In genomic region chr16:57732011-57732410, GRCh38 we compare ENCODE assay signal across 23 cellular contexts. TPM values are rescaled to one million over a fixed set of nuclear protein-coding genes. Genes with fewer than 3 reads are reported as not detected.
A peak's percentile ranks its signal among the peaks of the same experiment; 100 is the strongest.
DNase-seq lines count a peak whose midpoint lies in the region; ATAC-seq, FAIRE-seq and TF ChIP-seq lines count a peak whose summit lies in the region.
"Had no signal": no experiment of that assay in that cellular context is flagged by ENCODE, and none has a peak within 500 bp of the region (broad histone marks: within the 10 kb centered on the region; RNA-seq: fewer than 3 reads in every experiment).

No MANE protein-coding gene starts in this region.

- H2BK15ac ChIP-seq in IMR-90 (ENCODE audit: low read depth, low read length): no peak overlapping the region

- H3K4me3 ChIP-seq in IMR-90 (ENCODE audit: insufficient read depth, low read depth, low read length) (no peak overlapping the region), K562 (no peak overlapping the region)
- H3K4me3 ChIP-seq: dorsolateral prefrontal cortex, heart right ventricle had no signal

- no peak for TF ChIP-seq EP300 in K562 (IDR thresholded peaks at IDR 0.05; ENCODE audit: low read length)

- CTCF ChIA-PET in IMR-90 (lab: Yijun Ruan, JAX): no interaction called here
- CTCF ChIA-PET in K562 (lab: Yijun Ruan, JAX; ENCODE audit: low intra/inter-chr PET ratio): no interaction called here

- H2AFZ ChIP-seq in IMR-90 (replicated peaks; ENCODE audit: low read length, poor library complexity) (no peak overlapping the region), K562 (ENCODE audit: low read depth, low read length) (no peak overlapping the region)
- H2AFZ ChIP-seq: parathyroid adenoma had no signal

- H3K79me1 ChIP-seq in IMR-90 (ENCODE audit: low read depth in 1 of 2, low read length in 2 of 2): peaks cover 0 to 16% of the 10 kb centered on the region in 2 experiments; a peak in 2 of 4 replicates

- no peak overlapping the region for H3K4ac ChIP-seq in IMR-90 (ENCODE audit: low read depth, low read length)

- no peak overlapping the region for H3K18ac ChIP-seq in IMR-90 (ENCODE audit: low read depth, low read length)

- dilution Hi-C loops in IMR-90 (cut with HindIII; ENCODE audit: low sequenced_read_pairs, unreplicated experiment): no loop called here

- no peak overlapping the region for H3K4me2 ChIP-seq in IMR-90 (ENCODE audit: low read depth, low read length)
- no peak overlapping the region for H3K4me2 ChIP-seq in K562 (ENCODE audit: insufficient read depth, low read length)

- intact Hi-C loops in IMR-90 (cut with micrococcal nuclease): no loop called here
- intact Hi-C loops in K562 (cut with micrococcal nuclease): loop anchor here (10.0 kb wide), 1 partner anchor 273 kb away; the partner anchor contains the start of genes USB1 and ZNF319

- H4K8ac ChIP-seq in IMR-90 (ENCODE audit: low read depth in 2 of 2, low read length in 2 of 2): no peak overlapping the region

- no peak overlapping the region for H3K27ac ChIP-seq in IMR-90 (ENCODE audit: insufficient read depth, low read length)
- H3K27ac ChIP-seq in K562 (ENCODE audit: extremely low read depth, low read depth, low read length): no peak overlapping the region
- H3K27ac ChIP-seq: dorsolateral prefrontal cortex, heart right ventricle, parathyroid adenoma, RWPE1 had no signal

- H4K20me1 ChIP-seq in IMR-90 (ENCODE audit: insufficient read depth, low read length) (no peaks in the 10 kb centered on the region), K562 (replicated peaks; ENCODE audit: control insufficient read depth, insufficient read depth, low read length) (no peaks in the 10 kb centered on the region)

- no peak overlapping the region for H2BK20ac ChIP-seq in IMR-90 (ENCODE audit: low read depth, low read length)

- POLR2A ChIA-PET in IMR-90 (lab: Charles Lee; ENCODE audit: unreplicated experiment): no interaction called here
- POLR2A ChIA-PET in K562 (lab: Yijun Ruan, JAX): interaction anchor here (0.7 kb wide), 1 partner anchor 42 kb away, joined by 3 read pairs; no protein-coding TSS in a partner anchor

- H3K14ac ChIP-seq in IMR-90 (replicated peaks; ENCODE audit: low read depth, low read length): no peak overlapping the region

- H3K9me3 ChIP-seq in IMR-90 (ENCODE audit: control insufficient read depth, insufficient read depth, low read length): no peaks in the 10 kb centered on the region
- H3K9me3 ChIP-seq in K562 (replicated peaks; ENCODE audit: control insufficient read depth, insufficient read depth, low read depth, low read length): 0 out of 2 replicates have a peak, but pooled peaks cover 3% of the 10 kb centered on the region

- WGBS in IMR-90 (ENCODE audit: extremely low coverage in 2 of 2, insufficient read length in 1 of 2), 2 experiments: 43% methylated on average over 1 of the region's 2 CpGs; no CpG with 5 or more reads in 1 of the 2 experiments
- WGBS in K562 (ENCODE audit: insufficient coverage, low coverage, missing lambda C conversion rate): 21% methylated on average over 2 of the region's 2 CpGs

- no peak for FAIRE-seq in K562 (lab: Jason Lieb, UNC)

- DNase-seq in AG20443 (ENCODE audit: low spot score): peak; percentile 74
- DNase-seq in IMR-90: peak; percentile 25
- no peak for DNase-seq in K562 (ENCODE audit: extremely low read depth in 1 of 4, low spot score in 3 of 4)
- DNase-seq in myocyte (ENCODE audit: low read depth): peak; percentile 59
- DNase-seq in epidermal melanocyte (ENCODE audit: insufficient read length, low spot score): no peak
- no peak for DNase-seq in NCI-H128 (lab: John Stamatoyannopoulos, UW; ENCODE audit: unreplicated experiment)
- DNase-seq in NCI-H2029 treated with DMSO at 0.1 percent for 48 hours (lab: John Stamatoyannopoulos, UW): no peak
- no peak for DNase-seq in germinal center (ENCODE audit: low spot score)
- DNase-seq: activated CD4-positive, CD25-positive, alpha-beta regulatory T cell treated with anti-CD3 and anti-CD28 coated beads, Interleukin-2, amount 50 U/mL, for 72 hours; activated naive CD8-positive, alpha-beta T cell treated with anti-CD3 and anti-CD28 coated beads, Interleukin-2, amount 10 ng/mL, durations not matched to agents 7 days and 5 days; dorsolateral prefrontal cortex; heart right ventricle; islet precursor cell; naive thymus-derived CD4-positive, alpha-beta T cell; NCI-H1105; NCI-H82; T1000 had no signal

- in situ Hi-C loops in IMR-90 (cut with MboI; ENCODE audit: low sequenced_read_pairs): no loop called here
- in situ Hi-C loops in K562 (cut with MboI): no loop called here

- H2AK5ac ChIP-seq in IMR-90 (ENCODE audit: low read depth, low read length): no peak overlapping the region

- TF ChIP-seq CTCF in IMR-90 (conservative IDR thresholded peaks at IDR 0.05; ENCODE audit: low read depth, low read length) (no peak), K562 (IDR thresholded peaks at IDR 0.05 in 2 of 3, conservative IDR thresholded peaks at IDR 0.05 in 1 of 3; ENCODE audit: insufficient read depth in 2 of 3, low read depth in 1 of 3, low read length in 3 of 3) (no peak)

- TF ChIP-seq RAD21 in IMR-90 (IDR thresholded peaks at IDR 0.05; ENCODE audit: low read length) (no peak), K562 (CRISPR knock-in tag; conservative IDR thresholded peaks at IDR 0.05 in 1 of 2, IDR thresholded peaks at IDR 0.05 in 1 of 2) (no peak)

- TF ChIP-seq POLR2A in IMR-90 (IDR thresholded peaks at IDR 0.05; ENCODE audit: low read depth, low read length) (no peak), K562 (conservative IDR thresholded peaks at IDR 0.05) (no peak)

- H3K4me1 ChIP-seq in IMR-90 (ENCODE audit: control insufficient read depth, insufficient read depth, low read length): peaks cover 4% of the 10 kb centered on the region
- H3K4me1 ChIP-seq in K562 (replicated peaks in 1 of 2; ENCODE audit: control insufficient read depth in 2 of 2, insufficient read depth in 2 of 2, low read length in 2 of 2): peaks cover 5 to 36% of the 10 kb centered on the region in 2 experiments; a peak in 3 of 5 replicates

- no peak overlapping the region for H2BK120ac ChIP-seq in IMR-90 (ENCODE audit: low read depth, low read length)

- no peak overlapping the region for H3K9ac ChIP-seq in IMR-90 (ENCODE audit: low read depth, low read length)
- no peak overlapping the region for H3K9ac ChIP-seq in K562 (ENCODE audit: insufficient read depth in 1 of 2, low read depth in 2 of 2, low read length in 2 of 2)
- H3K9ac ChIP-seq: parathyroid adenoma had no signal

- H2AK9ac ChIP-seq in IMR-90 (replicated peaks; ENCODE audit: low read depth, low read length, poor library complexity): no peak overlapping the region

- peaks cover 13% of the 10 kb centered on the region for H3K79me2 ChIP-seq in K562 (ENCODE audit: control insufficient read depth, insufficient read depth, low read length)
- H3K79me2 ChIP-seq: parathyroid adenoma had no signal

- H3K27me3 ChIP-seq in IMR-90 (ENCODE audit: control insufficient read depth, insufficient read depth, low read length) (no peaks in the 10 kb centered on the region; the same call in 1 of the 2 replicates), K562 (ENCODE audit: control insufficient read depth in 2 of 2, insufficient read depth in 2 of 2, low read length in 2 of 2) (no peaks in the 10 kb centered on the region)
- H3K27me3 ChIP-seq: dorsolateral prefrontal cortex, heart right ventricle had no signal

- no peak overlapping the region for H4K5ac ChIP-seq in IMR-90 (ENCODE audit: low read depth, low read length)

- no peak overlapping the region for H3K56ac ChIP-seq in IMR-90 (ENCODE audit: extremely low read depth, insufficient read depth, low read length)

- H3K36me3 ChIP-seq in IMR-90 (ENCODE audit: control insufficient read depth, insufficient read depth, low read length) (no peaks in the 10 kb centered on the region), K562 (ENCODE audit: control insufficient read depth, insufficient read depth, low read length) (peaks cover 1% of the 10 kb centered on the region; the same call in 1 of the 3 replicates)

- BruUV-seq in IMR-90 (replicated peaks; lab: Mats Ljungman, UMichigan) (no TSS peak), K562 (replicated peaks; lab: Mats Ljungman, UMichigan) (no TSS peak)

- H2BK5ac ChIP-seq in IMR-90 (ENCODE audit: low read depth, low read length, poor library complexity, severe bottlenecking): no peak overlapping the region

- ATAC-seq in IMR-90 (ENCODE audit: low read depth) (no peak), K562 (no peak)
- ATAC-seq: activated T-helper 17 cell treated with anti-CD3 and anti-CD28 coated beads, Interleukin-2, amount 50 U/mL, for 72 hours; heart right ventricle; naive thymus-derived CD4-positive, alpha-beta T cell had no signal

- no peak overlapping the region for H4K91ac ChIP-seq in IMR-90 (ENCODE audit: insufficient read depth, low read depth, low read length)

- H3K23ac ChIP-seq in IMR-90 (ENCODE audit: low read depth, low read length): no peak overlapping the region

- H3K9me1 ChIP-seq in IMR-90 (ENCODE audit: insufficient read depth, low read length): peaks cover 3% of the 10 kb centered on the region; the same call in 1 of the 2 replicates
- no peaks in the 10 kb centered on the region for H3K9me1 ChIP-seq in K562 (ENCODE audit: control insufficient read depth, insufficient read depth, low read length)

RNA-seq across cellular contexts. Expression of gene KATNB1, which starts 3.6 kb away (rescaled TPM):
- total RNA-seq in IMR-90 (2012; rRNA removed) (10.9 and 14.2 TPM in 2 replicates), K562 (2014; rRNA removed) (41.7 and 49.9 TPM in 2 replicates), K562 (2014; rRNA removed; fragmentation: Illumina TruSeq; extraction: Trizol) (11.0 and 12.4 TPM in 2 replicates), K562 (2015; rRNA removed; fragmentation: Illumina TruSeq; extraction: Trizol) (16.2 and 19.2 TPM in 2 replicates), K562 (2021) (50.2 and 52.6 TPM in 2 replicates), myocyte (32.9 and 51.3 TPM in 2 replicates)
- polyA plus RNA-seq in IMR-90 (2012; rRNA removed) (23.5 and 27.6 TPM in 2 replicates), K562 (2011; rRNA removed) (21.9 and 35.8 TPM in 2 replicates), K562 (2014; fragmentation: Illumina TruSeq; extraction: Trizol) (34.2 and 55.7 TPM in 2 replicates), K562 (2014; fragmentation: Nextera tagmentation; extraction: Ambion mirVana) (1 to 10 TPM; 1.2 to 2.6 TPM), K562 (2014; rRNA removed) (39.6 and 48.0 TPM in 2 replicates)
- 15.9 and 23.1 TPM in 2 replicates for polyA plus RNA-seq in IMR-90 (2012; cell fraction: cytosol; rRNA removed)
- 67.2 and 166 TPM in 2 replicates for polyA plus RNA-seq in IMR-90 (2012; cell fraction: nucleus; rRNA removed; ENCODE audit: low replicate concordance)
- 32.2 and 108 TPM in 2 replicates for total RNA-seq in K562 (2011; cell fraction: chromatin; rRNA removed; ENCODE audit: low replicate concordance)
- 85.9 and 107 TPM in 2 replicates for total RNA-seq in K562 (2011; cell fraction: nucleolus; rRNA removed)
- 35.6 and 47.7 TPM in 2 replicates for total RNA-seq in K562 (2011; cell fraction: nucleoplasm; rRNA removed)
- polyA plus RNA-seq in K562 (2011; cell fraction: cytosol; rRNA removed): 23.3 and 42.8 TPM in 2 replicates
- 157 and 196 TPM in 2 replicates for polyA plus RNA-seq in K562 (2011; cell fraction: nucleus; rRNA removed)
- 32.5 and 46.3 TPM in 2 replicates for polyA plus RNA-seq in K562 (2012)
- polyA minus RNA-seq in K562 (2011; rRNA and poly(A)+ RNA removed): 9.4 and 10.4 TPM in 2 replicates
- 17.7 and 29.2 TPM in 2 replicates for polyA minus RNA-seq in K562 (2011; cell fraction: cytosol; rRNA and poly(A)+ RNA removed)
- 35.1 and 38.8 TPM in 2 replicates for polyA minus RNA-seq in K562 (2011; cell fraction: nucleus; rRNA and poly(A)+ RNA removed)
- 28.6 TPM for polyA plus RNA-seq in myocyte (2012)

RNA-seq across cellular contexts. Expression of gene DRC7, which starts 37.4 kb away (rescaled TPM):
- not detected in 2 replicates for total RNA-seq in IMR-90 (2012; rRNA removed)
- polyA plus RNA-seq in IMR-90 (2012; rRNA removed): not detected in 2 replicates
- polyA plus RNA-seq in IMR-90 (2012; cell fraction: cytosol; rRNA removed): not detected in 2 replicates
- not detected in 2 replicates for polyA plus RNA-seq in IMR-90 (2012; cell fraction: nucleus; rRNA removed; ENCODE audit: low replicate concordance)
- total RNA-seq in K562 (2011; cell fraction: chromatin; rRNA removed; ENCODE audit: low replicate concordance): 0.90 and 1.9 TPM in 2 replicates
- not detected in 2 replicates for total RNA-seq in K562 (2011; cell fraction: nucleolus; rRNA removed)
- total RNA-seq in K562 (2011; cell fraction: nucleoplasm; rRNA removed): 0.15 TPM in 1 of 2 replicates, not detected in the other
- 0.09 TPM in 1 of 2 replicates, not detected in the other for total RNA-seq in K562 (2014; rRNA removed)
- total RNA-seq in K562 (2014; rRNA removed; fragmentation: Illumina TruSeq; extraction: Trizol): 0.04 TPM in 1 of 2 replicates, not detected in the other
- 0.19 and 0.33 TPM in 2 replicates for total RNA-seq in K562 (2015; rRNA removed; fragmentation: Illumina TruSeq; extraction: Trizol)
- 0.22 and 0.24 TPM in 2 replicates for total RNA-seq in K562 (2021)
- 0.13 and 0.53 TPM in 2 replicates for polyA plus RNA-seq in K562 (2011; rRNA removed)
- polyA plus RNA-seq in K562 (2011; cell fraction: cytosol; rRNA removed): 0.07 and 0.40 TPM in 2 replicates
- 0.65 and 1.0 TPM in 2 replicates for polyA plus RNA-seq in K562 (2011; cell fraction: nucleus; rRNA removed)
- polyA plus RNA-seq in K562 (2012): 0.51 and 1.4 TPM in 2 replicates
- polyA plus RNA-seq in K562 (2014; fragmentation: Illumina TruSeq; extraction: Trizol): 0.12 and 0.29 TPM in 2 replicates
- polyA plus RNA-seq in K562 (2014; fragmentation: Nextera tagmentation; extraction: Ambion mirVana): not detected
- polyA plus RNA-seq in K562 (2014; rRNA removed): not detected in 2 replicates
- polyA minus RNA-seq in K562 (2011; rRNA and poly(A)+ RNA removed): 0.35 and 0.69 TPM in 2 replicates
- polyA minus RNA-seq in K562 (2011; cell fraction: cytosol; rRNA and poly(A)+ RNA removed): not detected in 2 replicates
- polyA minus RNA-seq in K562 (2011; cell fraction: nucleus; rRNA and poly(A)+ RNA removed): 0.27 and 0.67 TPM in 2 replicates
- not detected in 2 replicates for total RNA-seq in myocyte
- polyA plus RNA-seq in myocyte (2012): not detected
- total RNA-seq: activated T-helper 17 cell treated with anti-CD3 and anti-CD28 coated beads, Interleukin-2, amount 50 U/mL, for 72 hours; naive thymus-derived CD4-positive, alpha-beta T cell; skeletal muscle tissue; urinary bladder had no signal
- polyA plus RNA-seq: heart right ventricle; IgD-negative memory B cell; naive thymus-derived CD4-positive, alpha-beta T cell; urinary bladder had no signal

Comparison
In these comparisons a context has a peak if more than half of its experiments do, and no peak if none do; other contexts are left out.
1. DNase-seq: peak in AG20443 (single experiment), IMR-90 (single experiment) and myocyte (single experiment); none in K562 (0 of 4), epidermal melanocyte (single experiment), NCI-H128 (single experiment), NCI-H2029 treated with DMSO at 0.1 percent for 48 hours (single experiment) and germinal center (single experiment).